In genomic region chr2:84807063-84807485, GRCh38 we compare ENCODE assay signal across 13 cellular contexts.
DNase-seq lines count a peak whose midpoint lies in the region; ATAC-seq, FAIRE-seq and TF ChIP-seq lines count a peak whose summit lies in the region.
"Had no signal": no experiment of that assay in that cellular context is flagged by ENCODE, and none has a peak within 500 bp of the region (broad histone marks: within the 10 kb centered on the region; RNA-seq: fewer than 3 reads in every experiment).

No MANE protein-coding gene starts in this region.

- peak overlapping the region; percentile 44 for H2AFZ ChIP-seq in parathyroid adenoma

- TF ChIP-seq CTCF in choroid plexus epithelial cell (conservative IDR thresholded peaks at IDR 0.05; ENCODE audit: low read depth, low read length) (no peak), parathyroid adenoma (IDR thresholded peaks at IDR 0.05) (no peak)
- no peak for TF ChIP-seq CTCF in CD4-positive, alpha-beta T cell (IDR thresholded peaks at IDR 0.05)

- peaks cover 53% of the 10 kb centered on the region for H3K4me1 Mint-ChIP-seq in CD4-positive, alpha-beta T cell (ENCODE audit: low read depth)

- no peak for TF ChIP-seq POLR2A in GM12891 (IDR thresholded peaks at IDR 0.05; ENCODE audit: low read depth, low read length)

- H3K36me3 Mint-ChIP-seq in CD4-positive, alpha-beta T cell (ENCODE audit: low read depth): no peaks in the 10 kb centered on the region

- H3K9ac ChIP-seq in parathyroid adenoma: no peak overlapping the region

- H3K9me3 Mint-ChIP-seq in CD4-positive, alpha-beta T cell: peaks cover 2% of the 10 kb centered on the region

- DNase-seq in EL: peak; percentile 99
- DNase-seq in OCI-M1 (lab: John Stamatoyannopoulos, UW): peak; percentile 87
- peak; percentile 99 for DNase-seq in choroid plexus epithelial cell (ENCODE audit: low read depth)
- no peak for DNase-seq in activated effector memory CD4-positive, alpha-beta T cell treated with anti-CD3 and anti-CD28 coated beads, Interleukin-2, amount 50 U/mL, for 16 hours
- no peak for DNase-seq in GM12891 (ENCODE audit: insufficient read length, low spot score)
- DNase-seq in CD4-positive, alpha-beta T cell: no peak
- DNase-seq in left ventricle myocardium superior: no peak
- DNase-seq: glutamatergic neuron, H7, SW 1271 had no signal

- ATAC-seq in CD4-positive, alpha-beta T cell (ENCODE audit: poor library complexity): no peak
- ATAC-seq in left ventricle myocardium superior: no peak

- H3K4me1 ChIP-seq in parathyroid adenoma: peaks cover 8% of the 10 kb centered on the region

- no peak for FAIRE-seq in GM12891 (lab: Jason Lieb, UNC)

- H3K9me3 ChIP-seq in parathyroid adenoma (ENCODE audit: control insufficient read depth, low read length): no peaks in the 10 kb centered on the region
- no peaks in the 10 kb centered on the region for H3K9me3 ChIP-seq in CD4-positive, alpha-beta T cell (ENCODE audit: control insufficient read depth, low read length)
- H3K9me3 ChIP-seq: neutrophil had no signal

- H3K27ac Mint-ChIP-seq in CD4-positive, alpha-beta T cell: no peak overlapping the region
- H3K27ac Mint-ChIP-seq: activated T-helper 2 cell treated with anti-CD3 and anti-CD28 coated beads, Interferon-gamma antibody, Interleukin-2, Interleukin-4, amounts not matched to agents 10 μg/mL and 5 μg/mL and 100 μg/mL, durations not matched to agents 14 hours and 24 hours and 36 hours had no signal

- H3K4me2 ChIP-seq in parathyroid adenoma (ENCODE audit: low read length): no peak overlapping the region

- no peak overlapping the region for H3K4me3 Mint-ChIP-seq in CD4-positive, alpha-beta T cell

- H3K27me3 Mint-ChIP-seq in CD4-positive, alpha-beta T cell: no peaks in the 10 kb centered on the region

- no peaks in the 10 kb centered on the region for H3K79me2 ChIP-seq in parathyroid adenoma

- no peaks in the 10 kb centered on the region for H3K27me3 ChIP-seq in parathyroid adenoma (ENCODE audit: control insufficient read depth, insufficient read depth, low read length)
- no peaks in the 10 kb centered on the region for H3K27me3 ChIP-seq in CD4-positive, alpha-beta T cell (ENCODE audit: control insufficient read depth, insufficient read depth, low read length)
- H3K27me3 ChIP-seq: neutrophil had no signal

- H3K27ac ChIP-seq in parathyroid adenoma: peak overlapping the region; percentile 25
- no peak overlapping the region for H3K27ac ChIP-seq in CD4-positive, alpha-beta T cell (ENCODE audit: low read depth, low read length)
- H3K27ac ChIP-seq: neutrophil had no signal

- CTCF ChIA-PET in CD4-positive, alpha-beta T cell (lab: Charles Lee): no interaction called here

- no peaks in the 10 kb centered on the region for H3K36me3 ChIP-seq in parathyroid adenoma (ENCODE audit: control insufficient read depth, insufficient read depth, low read length)
- H3K36me3 ChIP-seq: neutrophil had no signal

- POLR2A ChIA-PET in CD4-positive, alpha-beta T cell (lab: Charles Lee): no interaction called here

- no peak overlapping the region for H3K4me3 ChIP-seq in choroid plexus epithelial cell (ENCODE audit: low read depth, low read length)
- H3K4me3 ChIP-seq in parathyroid adenoma (ENCODE audit: low read depth, low read length): no peak overlapping the region

- intact Hi-C loops in CD4-positive, alpha-beta T cell (cut with DNase I, micrococcal nuclease): no loop called here
- intact Hi-C loops in left ventricle myocardium superior (cut with micrococcal nuclease): no loop called here

TF ChIP-seq in GM12891, 5 proteins besides CTCF, POLR2A, EP300 and RAD21:
- TF ChIP-seq PAX5 (IDR thresholded peaks at IDR 0.05; ENCODE audit: insufficient read depth, low read length, severe bottlenecking): no peak
- TF ChIP-seq POU2F2 (IDR thresholded peaks at IDR 0.05; ENCODE audit: low read depth, low read length): no peak
- TF ChIP-seq TAF1 (IDR thresholded peaks at IDR 0.05; ENCODE audit: low read depth, low read length): no peak
- no peak for TF ChIP-seq POLR2AphosphoS5 (IDR thresholded peaks at IDR 0.05; ENCODE audit: low read depth, low read length)
- no peak for TF ChIP-seq SPI1 (IDR thresholded peaks at IDR 0.05; ENCODE audit: low read depth, low read length)

Comparison
In these comparisons a context has a peak if more than half of its experiments do, and no peak if none do; other contexts are left out.
1. DNase-seq: peak in EL (single experiment), OCI-M1 (single experiment) and choroid plexus epithelial cell (single experiment); none in activated effector memory CD4-positive, alpha-beta T cell treated with anti-CD3 and anti-CD28 coated beads, Interleukin-2, amount 50 U/mL, for 16 hours (single experiment), GM12891 (single experiment), CD4-positive, alpha-beta T cell (0 of 10) and left ventricle myocardium superior (single experiment).